ENCODE assay signal across 8 cellular contexts in genomic region chr1:197915797-197916686, GRCh38. TPM values are rescaled to one million over a fixed set of nuclear protein-coding genes. Genes with fewer than 3 reads are reported as not detected.
DNase-seq lines count a peak whose midpoint lies in the region; ATAC-seq and TF ChIP-seq lines count a peak whose summit lies in the region.

No MANE protein-coding gene starts in this region.

- intact Hi-C loops in heart right ventricle (cut with DNase I) = loop anchor here in 3 of 10 donors (5.0 kb wide), 1 partner anchor 299 kb away; no protein-coding TSS in a partner anchor

- peaks cover 2% of the 10 kb centered on the region in 2 donors for H3K36me3 Mint-ChIP-seq in activated T-cell treated with anti-CD3 and anti-CD28 coated beads, Interleukin-2, amount 50 U/mL, for 72 hours (ENCODE audit: insufficient read depth in 2 of 2)

- H3K27ac ChIP-seq in heart right ventricle = no peak overlapping the region

- H3K4me3 ChIP-seq in GM06990 (replicated peaks; ENCODE audit: low read depth, low read length) (peak overlapping the region; percentile 40), heart right ventricle (peak overlapping the region in 9 of 10 donors; percentile 3 to 54 (median 40)), skeletal muscle cell (ENCODE audit: low read depth, low read length) (peak overlapping the region; percentile 41)

- H3K9me3 ChIP-seq in heart right ventricle = no peaks in the 10 kb centered on the region

- no peak for ATAC-seq in activated T-cell treated with anti-CD3 and anti-CD28 coated beads, Interleukin-2, amount 50 U/mL, for 72 hours (replicated peaks in 1 of 2)
- peak; percentile 26 to 72 (median 56) for ATAC-seq in heart right ventricle
- no peak for ATAC-seq in HG03139 (IDR thresholded peaks at IDR 0.05; ENCODE audit: unreplicated experiment)
- no peak for ATAC-seq in HG03457 (IDR thresholded peaks at IDR 0.05; ENCODE audit: unreplicated experiment)

- H3K27me3 ChIP-seq in GM06990 (replicated peaks; ENCODE audit: control insufficient read depth, insufficient read depth, low read length) (peaks cover 13% of the 10 kb centered on the region), heart right ventricle (peaks cover 63 to 100% (median 100%) of the 10 kb centered on the region in 7 donors)

- no peak overlapping the region for H3K27ac Mint-ChIP-seq in activated T-cell treated with anti-CD3 and anti-CD28 coated beads, Interleukin-2, amount 50 U/mL, for 72 hours

- WGBS in heart right ventricle, 2 donors = 1 to 2% methylated on average over 49 of the region's 49 CpGs

- H3K4me1 ChIP-seq in heart right ventricle = peaks cover 12 to 93% (median 59%) of the 10 kb centered on the region in 9 donors

- H3K27me3 Mint-ChIP-seq in activated T-cell treated with anti-CD3 and anti-CD28 coated beads, Interleukin-2, amount 50 U/mL, for 72 hours (ENCODE audit: low read depth) = peaks cover 100% of the 10 kb centered on the region

- no peaks in the 10 kb centered on the region for H3K9me3 Mint-ChIP-seq in activated T-cell treated with anti-CD3 and anti-CD28 coated beads, Interleukin-2, amount 50 U/mL, for 72 hours

- peaks cover 95% of the 10 kb centered on the region for H3K4me1 Mint-ChIP-seq in activated T-cell treated with anti-CD3 and anti-CD28 coated beads, Interleukin-2, amount 50 U/mL, for 72 hours (ENCODE audit: low read depth)

- TF ChIP-seq CTCF in GM06990 (IDR thresholded peaks at IDR 0.05; ENCODE audit: insufficient read depth, low read length, poor library complexity, severe bottlenecking) (peak; percentile 27), heart right ventricle (IDR thresholded peaks at IDR 0.05) (peak in 8 of 9 donors; percentile 5 to 58 (median 44))

- peak overlapping the region; percentile 85 to 88 for H3K4me3 Mint-ChIP-seq in activated T-cell treated with anti-CD3 and anti-CD28 coated beads, Interleukin-2, amount 50 U/mL, for 72 hours

- DNase-seq in 8988T (peak; percentile 73), GM06990 (ENCODE audit: extremely low read depth, insufficient read length) (no peak), NCI-H2227 (lab: John Stamatoyannopoulos, UW; ENCODE audit: unreplicated experiment) (peak; percentile 90), heart right ventricle (peak; percentile 25 to 60), skeletal muscle cell (ENCODE audit: low read depth) (no peak)
- DNase-seq in activated T-cell treated with anti-CD3 and anti-CD28 coated beads, Interleukin-2, amount 50 U/mL, for 72 hours = no peak

- no peaks in the 10 kb centered on the region for H3K36me3 ChIP-seq in GM06990 (ENCODE audit: control insufficient read depth, insufficient read depth, low read length)
- H3K36me3 ChIP-seq in heart right ventricle = no peaks in the 10 kb centered on the region

RNA-seq across cellular contexts. Expression of gene LHX9, which starts 1.1 kb away (rescaled TPM):
- under 1 TPM in 1 of 2 donors, not detected in 1; 0.02 TPM for total RNA-seq in activated T-cell treated with anti-CD3 and anti-CD28 coated beads, Interleukin-2, amount 50 U/mL, for 72 hours
- total RNA-seq in heart right ventricle = under 1 TPM in 9 of 10 donors, not detected in 1; 0.09 to 0.38 (median 0.23) TPM
- polyA plus RNA-seq in heart right ventricle = under 1 TPM; 0.07 TPM

RNA-seq across cellular contexts. Expression of gene C1orf53, which starts 13.6 kb away (rescaled TPM):
- not detected for total RNA-seq in activated T-cell treated with anti-CD3 and anti-CD28 coated beads, Interleukin-2, amount 50 U/mL, for 72 hours
- 10 to 100 TPM in 1 of 10 donors, 1 to 10 TPM in 9; 2.9 to 10.7 (median 5.9) TPM for total RNA-seq in heart right ventricle
- polyA plus RNA-seq in heart right ventricle = 1 to 10 TPM; 3.6 to 7.8 TPM

Comparison
In these comparisons a context has a peak if more than half of its experiments do, and no peak if none do; other contexts are left out.
1. DNase-seq: peak in 8988T (single experiment), NCI-H2227 (single experiment) and heart right ventricle (2 of 2); none in GM06990 (single experiment), activated T-cell treated with anti-CD3 and anti-CD28 coated beads, Interleukin-2, amount 50 U/mL, for 72 hours (0 of 2) and skeletal muscle cell (single experiment).
2. ATAC-seq: peak in heart right ventricle (8 of 8); none in activated T-cell treated with anti-CD3 and anti-CD28 coated beads, Interleukin-2, amount 50 U/mL, for 72 hours (0 of 2), HG03139 (single experiment) and HG03457 (single experiment).
3. Peak in every context shown above with its lines, with median percentiles within 50 percentile points of each other: H3K4me3 ChIP-seq.